In genomic region chr17:14176989-14177388, GRCh38 we compare ENCODE assay signal across 17 cellular contexts. TPM values are rescaled to one million over a fixed set of nuclear protein-coding genes. Genes with fewer than 3 reads are reported as not detected.
DNase-seq lines count a peak whose midpoint lies in the region; FAIRE-seq and TF ChIP-seq lines count a peak whose summit lies in the region.
"Not testable (repeated sequence)": the region's sequence is repeated elsewhere in the genome, so short reads cannot be mapped to it uniquely, and the experiment has no call there.
"Had no signal": no experiment of that assay in that cellular context is flagged by ENCODE, and none has a peak within 500 bp of the region (broad histone marks: within the 10 kb centered on the region; RNA-seq: fewer than 3 reads in every experiment).

No MANE protein-coding gene starts in this region.

- 29% methylated on average over 3 of the region's 3 CpGs; no CpG with 5 or more reads in 1 of the 2 experiments for WGBS in H1 (ENCODE audit: extremely low coverage in 1 of 2, insufficient coverage in 1 of 2, insufficient read length in 1 of 2, insufficient replicate concordance in 2 of 2, low coverage in 1 of 2, low lambda C conversion rate in 2 of 2, missing lambda C conversion rate in 1 of 2), 2 experiments

- not testable (repeated sequence) for H3K27me3 ChIP-seq in H1 (replicated peaks in 1 of 4; ENCODE audit: control insufficient read depth in 3 of 4, extremely low read depth in 1 of 4, insufficient read depth in 3 of 4, low read length in 3 of 4)

- H4K20me1 ChIP-seq in H1 (replicated peaks in 1 of 2; ENCODE audit: control insufficient read depth in 1 of 2, insufficient read depth in 2 of 2, low read length in 2 of 2) = not testable (repeated sequence)

- peak; percentile 34 for DNase-seq in DMS79 (lab: John Stamatoyannopoulos, UW)
- peak; percentile 34 for DNase-seq in NCI-H1092 (lab: John Stamatoyannopoulos, UW)
- DNase-seq in NCI-H1694 treated with DMSO at 0.1 percent for 48 hours (lab: John Stamatoyannopoulos, UW) = peak; percentile 1
- DNase-seq in NCI-H524 (lab: John Stamatoyannopoulos, UW) = peak; percentile 35 to 52
- DNase-seq in astrocyte of the cerebellum (ENCODE audit: low read depth) = peak; percentile 26
- DNase-seq in H1 (ENCODE audit: low read depth in 1 of 2, low spot score in 2 of 2) = not testable (repeated sequence)
- DNase-seq in iris pigment epithelial cell (ENCODE audit: low read depth) = peak; percentile 67
- DNase-seq in superior temporal gyrus (ENCODE audit: extremely low spot score) = peak; percentile 6

- H2BK120ac ChIP-seq in H1 (replicated peaks; ENCODE audit: low read depth, low read length) = not testable (repeated sequence)

- H3K4ac ChIP-seq in H1 (replicated peaks; ENCODE audit: insufficient read length, low read depth, low read length) = not testable (repeated sequence)

- H3K4me3 ChIP-seq in astrocyte of the cerebellum (ENCODE audit: low read depth, low read length); H1 (ENCODE audit: extremely low read depth in 1 of 4, insufficient read depth in 2 of 4, low read depth in 3 of 4, low read length in 4 of 4): not testable (repeated sequence)

- H3K23ac ChIP-seq in H1 (ENCODE audit: insufficient read length) = not testable (repeated sequence)

- not testable (repeated sequence) for H3K18ac ChIP-seq in H1 (ENCODE audit: extremely low read depth, low read length)

- H2AK5ac ChIP-seq in H1 (ENCODE audit: low read depth, low read length) = not testable (repeated sequence)

- H3K4me1 ChIP-seq in H1 (replicated peaks in 1 of 4; ENCODE audit: control insufficient read depth in 3 of 4, insufficient read depth in 4 of 4, low read length in 3 of 4) = not testable (repeated sequence)

- not testable (repeated sequence) for H3K27ac ChIP-seq in H1 (ENCODE audit: low read depth, low read length)

- H3K36me3 ChIP-seq in H1 (ENCODE audit: control insufficient read depth in 2 of 4, insufficient read depth in 4 of 4, low read length in 3 of 4) = not testable (repeated sequence)

- H3K79me1 ChIP-seq in H1 (ENCODE audit: low read depth, low read length) = not testable (repeated sequence)

- TF ChIP-seq RAD21 in H1 (IDR thresholded peaks at IDR 0.05 in 1 of 2, conservative IDR thresholded peaks at IDR 0.05 in 1 of 2; ENCODE audit: low read depth in 2 of 2, low read length in 2 of 2) = peak in 1 of 2 experiments; percentile 15; a peak in 1 of 4 replicates

- peak; percentile 74 for FAIRE-seq in H1 (lab: Jason Lieb, UNC)

- H3K56ac ChIP-seq in H1 (replicated peaks; ENCODE audit: insufficient read length, low read depth, low read length) = not testable (repeated sequence)

- H3K4me2 ChIP-seq in H1 (ENCODE audit: insufficient read depth in 1 of 2, low read depth in 2 of 2, low read length in 2 of 2) = not testable (repeated sequence)

- H2BK12ac ChIP-seq in H1 (ENCODE audit: low read depth, low read length) = not testable (repeated sequence)

- TF ChIP-seq CTCF in astrocyte of the cerebellum (IDR thresholded peaks at IDR 0.05; ENCODE audit: low read depth, low read length, missing control alignments); H1 (IDR thresholded peaks at IDR 0.05; ENCODE audit: control extremely low read depth in 1 of 3, insufficient read depth in 1 of 3, low read depth in 1 of 3, low read length in 3 of 3): not testable (repeated sequence)

- H2BK20ac ChIP-seq in H1 (ENCODE audit: low read length) = not testable (repeated sequence)

- not testable (repeated sequence) for H3K23me2 ChIP-seq in H1 (ENCODE audit: low read depth, low read length)

- H3K9ac ChIP-seq in H1 (replicated peaks in 1 of 4; ENCODE audit: extremely low read depth in 1 of 4, low read depth in 3 of 4, low read length in 3 of 4) = not testable (repeated sequence)

- H2BK15ac ChIP-seq in H1 (ENCODE audit: low read length) = not testable (repeated sequence)

- POLR2A ChIA-PET in H1 (lab: Charles Lee; ENCODE audit: partially characterized antibody) = not testable (repeated sequence)

- not testable (repeated sequence) for TF ChIP-seq POLR2A in H1 (IDR thresholded peaks at IDR 0.05; ENCODE audit: control extremely low read depth in 1 of 2, low read depth in 2 of 2, low read length in 2 of 2)

- not testable (repeated sequence) for TF ChIP-seq EP300 in H1 (IDR thresholded peaks at IDR 0.05; ENCODE audit: borderline replicate concordance in 1 of 2, low read depth in 2 of 2, low read length in 2 of 2)

- not testable (repeated sequence) for H4K5ac ChIP-seq in H1 (ENCODE audit: insufficient read length, low read depth, low read length)

- not testable (repeated sequence) for H4K8ac ChIP-seq in H1 (ENCODE audit: extremely low read depth, insufficient read depth, low read length)

- CTCF ChIA-PET in H1 (lab: Charles Lee; ENCODE audit: partially characterized antibody) = not testable (repeated sequence)

- not testable (repeated sequence) for H4K91ac ChIP-seq in H1 (replicated peaks; ENCODE audit: insufficient read length, low read length)

- not testable (repeated sequence) for H3K79me2 ChIP-seq in H1 (ENCODE audit: control insufficient read depth in 1 of 2, insufficient read depth in 2 of 2, low read length in 2 of 2)

- in situ Hi-C loops in astrocyte of the cerebellum (cut with HindIII; ENCODE audit: low sequenced_read_pairs) = not testable (repeated sequence)

- H3K14ac ChIP-seq in H1 (ENCODE audit: insufficient read length) = not testable (repeated sequence)

- not testable (repeated sequence) for H3K9me3 ChIP-seq in H1 (ENCODE audit: insufficient read depth in 2 of 2, low read depth in 1 of 2, low read length in 1 of 2)

- H2AFZ ChIP-seq in H1 (ENCODE audit: low read length) = not testable (repeated sequence)

- not testable (repeated sequence) for H2BK5ac ChIP-seq in H1 (ENCODE audit: low read depth, low read length)

TF ChIP-seq in H1, 55 proteins besides CTCF, POLR2A, EP300 and RAD21:
- peak; percentile 59; the same call in 1 of the 2 replicates for TF ChIP-seq TCF12 (IDR thresholded peaks at IDR 0.05; ENCODE audit: low read depth, low read length)
TF ChIP-seq in H1: peak in this region for 1; not testable (repeated sequence) for 54.

RNA-seq across cellular contexts. Expression of gene CDRT15, which starts 59.7 kb away (rescaled TPM):
- total RNA-seq in H1 (2021; fragmentation: NEBNext Ultra II Directional; extraction: Animal tissue kit (Norgen Biotek cat#: 25700)) = not detected in 2 replicates
- not detected in 2 replicates for polyA plus RNA-seq in H1 (2011; rRNA removed)
- polyA plus RNA-seq in H1 (2011; cell fraction: cytosol; rRNA removed) = not detected
- polyA plus RNA-seq in H1 (2011; cell fraction: nucleus; rRNA removed) = not detected
- polyA plus RNA-seq in H1 (2012, experiment 1 of 2) = 0.53 to 0.62 TPM (median 0.58 TPM) in 3 of 4 replicates, not detected in the other
- polyA plus RNA-seq in H1 (2012, experiment 2 of 2) = not detected
- not detected for polyA plus RNA-seq in H1 (2013, experiment 1 of 2)
- not detected for polyA plus RNA-seq in H1 (2013, experiment 2 of 2)
- polyA minus RNA-seq in H1 (2011; rRNA and poly(A)+ RNA removed) = not detected in 2 replicates
- polyA minus RNA-seq in H1 (2011; cell fraction: cytosol; rRNA and poly(A)+ RNA removed) = not detected
- not detected for polyA minus RNA-seq in H1 (2011; cell fraction: nucleus; rRNA and poly(A)+ RNA removed)
- total RNA-seq: A172; CD4-positive, CD25-positive, alpha-beta regulatory T cell; GM12878; GM23248; LHCN-M2; MCF 10A; PC-9; Right ventricle myocardium inferior; SJSA1 had no signal
- polyA plus RNA-seq: GM23248 had no signal
